ENCODE assay signal across 1 cellular context in the genomic region with DNA sequence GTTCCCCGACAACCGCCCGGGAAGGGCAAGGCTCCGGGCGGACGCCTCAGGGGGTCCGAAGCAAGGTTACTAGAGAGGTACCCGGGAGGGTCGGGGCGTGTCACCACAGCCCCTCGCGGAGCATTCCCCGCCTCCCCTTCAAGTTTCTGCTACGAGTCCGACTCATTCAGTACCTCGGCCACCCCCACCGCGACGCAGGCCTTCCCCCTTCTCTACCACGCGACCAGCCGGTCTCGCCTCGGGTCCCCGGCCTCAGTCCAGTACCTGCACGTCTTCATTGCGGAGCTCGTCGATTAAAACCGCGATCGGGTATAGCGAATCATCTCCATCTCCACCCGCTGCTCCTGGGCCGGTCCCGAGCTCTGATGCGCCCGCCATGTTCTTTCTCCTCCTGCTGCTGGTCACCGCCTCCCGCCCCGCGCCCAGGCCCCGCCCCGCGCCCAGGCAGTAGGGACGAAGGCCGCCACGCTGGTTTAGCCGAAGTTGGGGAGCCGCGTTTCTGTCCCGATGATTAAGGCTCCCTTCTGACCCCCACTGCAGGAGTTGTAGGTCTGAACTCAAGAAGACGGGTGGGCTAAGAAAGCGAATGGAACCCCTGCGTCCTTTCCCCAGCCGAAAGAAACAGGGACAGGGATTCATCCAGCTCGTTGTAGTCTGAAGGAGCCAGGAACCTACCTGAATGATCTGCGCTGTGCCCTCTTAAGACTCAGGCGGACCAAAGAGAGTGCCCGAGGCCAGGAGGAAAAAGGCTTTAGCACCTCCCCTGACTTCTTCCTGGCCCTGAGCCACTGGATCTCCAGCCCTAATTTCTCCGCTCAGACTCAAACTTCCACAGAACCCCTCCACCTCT.
TF ChIP-seq lines count a peak whose summit lies in the region.

TSS of gene PPP2R1B (minus strand) at position 406 of the 850 bp plus-strand sequence. CDS start at position 378, 28 bp downstream.

TF ChIP-seq in K562, 482 proteins besides CTCF, POLR2A, EP300 and RAD21 (continued from another document and continues in another):
- TF ChIP-seq, protein P1, sequence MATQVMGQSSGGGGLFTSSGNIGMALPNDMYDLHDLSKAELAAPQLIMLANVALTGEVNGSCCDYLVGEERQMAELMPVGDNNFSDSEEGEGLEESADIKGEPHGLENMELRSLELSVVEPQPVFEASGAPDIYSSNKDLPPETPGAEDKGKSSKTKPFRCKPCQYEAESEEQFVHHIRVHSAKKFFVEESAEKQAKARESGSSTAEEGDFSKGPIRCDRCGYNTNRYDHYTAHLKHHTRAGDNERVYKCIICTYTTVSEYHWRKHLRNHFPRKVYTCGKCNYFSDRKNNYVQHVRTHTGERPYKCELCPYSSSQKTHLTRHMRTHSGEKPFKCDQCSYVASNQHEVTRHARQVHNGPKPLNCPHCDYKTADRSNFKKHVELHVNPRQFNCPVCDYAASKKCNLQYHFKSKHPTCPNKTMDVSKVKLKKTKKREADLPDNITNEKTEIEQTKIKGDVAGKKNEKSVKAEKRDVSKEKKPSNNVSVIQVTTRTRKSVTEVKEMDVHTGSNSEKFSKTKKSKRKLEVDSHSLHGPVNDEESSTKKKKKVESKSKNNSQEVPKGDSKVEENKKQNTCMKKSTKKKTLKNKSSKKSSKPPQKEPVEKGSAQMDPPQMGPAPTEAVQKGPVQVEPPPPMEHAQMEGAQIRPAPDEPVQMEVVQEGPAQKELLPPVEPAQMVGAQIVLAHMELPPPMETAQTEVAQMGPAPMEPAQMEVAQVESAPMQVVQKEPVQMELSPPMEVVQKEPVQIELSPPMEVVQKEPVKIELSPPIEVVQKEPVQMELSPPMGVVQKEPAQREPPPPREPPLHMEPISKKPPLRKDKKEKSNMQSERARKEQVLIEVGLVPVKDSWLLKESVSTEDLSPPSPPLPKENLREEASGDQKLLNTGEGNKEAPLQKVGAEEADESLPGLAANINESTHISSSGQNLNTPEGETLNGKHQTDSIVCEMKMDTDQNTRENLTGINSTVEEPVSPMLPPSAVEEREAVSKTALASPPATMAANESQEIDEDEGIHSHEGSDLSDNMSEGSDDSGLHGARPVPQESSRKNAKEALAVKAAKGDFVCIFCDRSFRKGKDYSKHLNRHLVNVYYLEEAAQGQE (CRISPR knock-in tag; IDR thresholded peaks at IDR 0.05; ENCODE audit: low read depth): 0 out of 2 replicates have a peak, but pooled peaks have one; percentile 33
- TF ChIP-seq POLR2H (tag; IDR thresholded peaks at IDR 0.05; ENCODE audit: low read depth) (peak; percentile 40; the same call in 1 of the 2 replicates), ZFP91 (CRISPR knock-in tag; IDR thresholded peaks at IDR 0.05) (no peak), BRF1 (IDR thresholded peaks at IDR 0.05; ENCODE audit: borderline replicate concordance, extremely low read depth, insufficient read length) (no peak), VEZF1 (CRISPR knock-in tag; IDR thresholded peaks at IDR 0.05) (peak; percentile 62), ZNF316 (IDR thresholded peaks at IDR 0.05) (0 out of 2 replicates have a peak, but pooled peaks have one; percentile 1), ZNF57 (CRISPR knock-in tag; IDR thresholded peaks at IDR 0.05) (no peak), EHMT2 (IDR thresholded peaks at IDR 0.05) (no peak), CBX3 (IDR thresholded peaks at IDR 0.05; ENCODE audit: borderline replicate concordance in 1 of 2, low read length in 2 of 2) (peak in 1 of 2 experiments; percentile 4; a peak in 1 of 3 replicates), RBBP5 (IDR thresholded peaks at IDR 0.05; ENCODE audit: borderline replicate concordance, insufficient read depth, low read length, poor library complexity, severe bottlenecking) (peak; percentile 96), KHSRP (IDR thresholded peaks at IDR 0.05) (no peak), ZNF124 (CRISPR knock-in tag; IDR thresholded peaks at IDR 0.05) (no peak), HIVEP1 (CRISPR knock-in tag; IDR thresholded peaks at IDR 0.05) (no peak), ZFX (CRISPR knock-in tag; IDR thresholded peaks at IDR 0.05) (peak; percentile 90), SIN3A (IDR thresholded peaks at IDR 0.05; ENCODE audit: borderline replicate concordance in 2 of 2, control insufficient read depth in 1 of 2, low read depth in 2 of 2, low read length in 2 of 2) (peak; percentile 57 to 58; a peak in 2 of 4 replicates), ATF1 (CRISPR knock-in tag; IDR thresholded peaks at IDR 0.05) (no peak), ATF1 (tag; IDR thresholded peaks at IDR 0.05) (0 out of 2 replicates have a peak, but pooled peaks have one; percentile 9), U2AF2 (optimal IDR thresholded peaks at IDR 0.05; ENCODE audit: low read depth, low read length) (no peak), MAFF (IDR thresholded peaks at IDR 0.05; ENCODE audit: low read length) (no peak), JUN (IDR thresholded peaks at IDR 0.05; ENCODE audit: borderline replicate concordance, low read depth, low read length) (no peak), JUN (CRISPR knock-in tag; IDR thresholded peaks at IDR 0.05; ENCODE audit: borderline replicate concordance) (0 out of 2 replicates have a peak, but pooled peaks have one; percentile 9), CHD7 (IDR thresholded peaks at IDR 0.05; ENCODE audit: low read depth, low read length) (no peak), ZBED1 (IDR thresholded peaks at IDR 0.05) (0 out of 2 replicates have a peak, but pooled peaks have one; percentile 68), XRCC5 (IDR thresholded peaks at IDR 0.05; ENCODE audit: low read depth, low read length) (0 out of 2 replicates have a peak, but pooled peaks have one; percentile 16), GABPB2 (CRISPR knock-in tag; conservative IDR thresholded peaks at IDR 0.05) (no peak), NFRKB (IDR thresholded peaks at IDR 0.05; ENCODE audit: low read depth) (peak; percentile 78; the same call in 1 of the 2 replicates), TSC22D4 (tag; IDR thresholded peaks at IDR 0.05) (no peak)
- TF ChIP-seq, protein P2, sequence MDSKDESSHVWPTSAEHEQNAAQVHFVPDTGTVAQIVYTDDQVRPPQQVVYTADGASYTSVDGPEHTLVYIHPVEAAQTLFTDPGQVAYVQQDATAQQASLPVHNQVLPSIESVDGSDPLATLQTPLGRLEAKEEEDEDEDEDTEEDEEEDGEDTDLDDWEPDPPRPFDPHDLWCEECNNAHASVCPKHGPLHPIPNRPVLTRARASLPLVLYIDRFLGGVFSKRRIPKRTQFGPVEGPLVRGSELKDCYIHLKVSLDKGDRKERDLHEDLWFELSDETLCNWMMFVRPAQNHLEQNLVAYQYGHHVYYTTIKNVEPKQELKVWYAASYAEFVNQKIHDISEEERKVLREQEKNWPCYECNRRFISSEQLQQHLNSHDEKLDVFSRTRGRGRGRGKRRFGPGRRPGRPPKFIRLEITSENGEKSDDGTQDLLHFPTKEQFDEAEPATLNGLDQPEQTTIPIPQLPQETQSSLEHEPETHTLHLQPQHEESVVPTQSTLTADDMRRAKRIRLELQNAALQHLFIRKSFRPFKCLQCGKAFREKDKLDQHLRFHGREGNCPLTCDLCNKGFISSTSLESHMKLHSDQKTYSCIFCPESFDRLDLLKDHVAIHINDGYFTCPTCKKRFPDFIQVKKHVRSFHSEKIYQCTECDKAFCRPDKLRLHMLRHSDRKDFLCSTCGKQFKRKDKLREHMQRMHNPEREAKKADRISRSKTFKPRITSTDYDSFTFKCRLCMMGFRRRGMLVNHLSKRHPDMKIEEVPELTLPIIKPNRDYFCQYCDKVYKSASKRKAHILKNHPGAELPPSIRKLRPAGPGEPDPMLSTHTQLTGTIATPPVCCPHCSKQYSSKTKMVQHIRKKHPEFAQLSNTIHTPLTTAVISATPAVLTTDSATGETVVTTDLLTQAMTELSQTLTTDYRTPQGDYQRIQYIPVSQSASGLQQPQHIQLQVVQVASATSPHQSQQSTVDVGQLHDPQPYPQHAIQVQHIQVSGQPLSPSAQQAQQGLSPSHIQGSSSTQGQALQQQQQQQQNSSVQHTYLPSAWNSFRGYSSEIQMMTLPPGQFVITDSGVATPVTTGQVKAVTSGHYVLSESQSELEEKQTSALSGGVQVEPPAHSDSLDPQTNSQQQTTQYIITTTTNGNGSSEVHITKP (IDR thresholded peaks at IDR 0.05; ENCODE audit: partially characterized antibody): peak; percentile 6
